Comparison of ENCODE assay signal across 11 cellular contexts in genomic region chr3:11844891-11845290, GRCh38. TPM values are rescaled to one million over a fixed set of nuclear protein-coding genes. Genes with fewer than 3 reads are reported as not detected.
A peak's percentile ranks its signal among the peaks of the same experiment; 100 is the strongest.
DNase-seq lines count a peak whose midpoint lies in the region; ATAC-seq and TF ChIP-seq lines count a peak whose summit lies in the region.
"Had no signal": no experiment of that assay in that cellular context is flagged by ENCODE, and none has a peak within 500 bp of the region (broad histone marks: within the 10 kb centered on the region; RNA-seq: fewer than 3 reads in every experiment).

No MANE protein-coding gene starts in this region.

- peaks cover 32% of the 10 kb centered on the region for H3K36me3 Mint-ChIP-seq in stimulated activated naive CD8-positive, alpha-beta T cell treated with anti-CD3 and anti-CD28 coated beads, Interleukin-15, Interleukin-2, amounts not matched to agents 100 ng/mL and 50 ng/mL, for 24 hours (ENCODE audit: low read depth)
- peaks cover 28% of the 10 kb centered on the region for H3K36me3 Mint-ChIP-seq in activated CD4-positive, alpha-beta memory T cell treated with anti-CD3 and anti-CD28 coated beads, Interleukin-2, amount 10 ng/mL, durations not matched to agents 7 days and 5 days (ENCODE audit: low read depth)
- H3K36me3 Mint-ChIP-seq in memory B cell (peaks cover 18% of the 10 kb centered on the region), type B pancreatic cell (peaks cover 17% of the 10 kb centered on the region)

- no peak for DNase-seq in stimulated activated naive CD8-positive, alpha-beta T cell treated with anti-CD3 and anti-CD28 coated beads, Interleukin-15, Interleukin-2, amounts not matched to agents 100 U/mL and 50 U/mL, for 24 hours
- DNase-seq in activated CD4-positive, alpha-beta memory T cell treated with anti-CD3 and anti-CD28 coated beads, Interleukin-2, amount 10 ng/mL, durations not matched to agents 7 days and 5 days: no peak
- no peak for DNase-seq in memory B cell (ENCODE audit: low spot score in 2 of 2)
- no peak for DNase-seq in type B pancreatic cell (ENCODE audit: extremely low spot score, unreplicated experiment)
- DNase-seq: NCI-H526 treated with DMSO at 0.1 percent for 48 hours; stimulated activated CD4-positive, alpha-beta T cell treated with anti-CD3 and anti-CD28 coated beads, Interleukin-2, amount 100 ng/mL, for 24 hours; testis had no signal

- TF ChIP-seq CTCF in type B pancreatic cell (conservative IDR thresholded peaks at IDR 0.05): no peak

- peak overlapping the region; percentile 92 for H3K27ac Mint-ChIP-seq in stimulated activated naive CD8-positive, alpha-beta T cell treated with anti-CD3 and anti-CD28 coated beads, Interleukin-15, Interleukin-2, amounts not matched to agents 100 ng/mL and 50 ng/mL, for 24 hours
- H3K27ac Mint-ChIP-seq in activated CD4-positive, alpha-beta memory T cell treated with anti-CD3 and anti-CD28 coated beads, Interleukin-2, amount 10 ng/mL, durations not matched to agents 7 days and 5 days: peak overlapping the region; percentile 0
- H3K27ac Mint-ChIP-seq in memory B cell (peak overlapping the region; percentile 33), type B pancreatic cell (peak overlapping the region; percentile 66)

- ATAC-seq in stimulated activated naive CD8-positive, alpha-beta T cell treated with anti-CD3 and anti-CD28 coated beads, Interleukin-15, Interleukin-2, amounts not matched to agents 100 U/mL and 50 U/mL, for 24 hours: no peak
- no peak for ATAC-seq in memory B cell (ENCODE audit: low read depth)
- ATAC-seq in GM21423 (IDR thresholded peaks at IDR 0.05; ENCODE audit: unreplicated experiment): no peak
- no peak for ATAC-seq in GM19035 (IDR thresholded peaks at IDR 0.05; ENCODE audit: unreplicated experiment)
- no peak for ATAC-seq in GM18873 (IDR thresholded peaks at IDR 0.05; ENCODE audit: low FRiP score, unreplicated experiment)

- H3K27me3 Mint-ChIP-seq in stimulated activated naive CD8-positive, alpha-beta T cell treated with anti-CD3 and anti-CD28 coated beads, Interleukin-15, Interleukin-2, amounts not matched to agents 100 ng/mL and 50 ng/mL, for 24 hours: no peaks in the 10 kb centered on the region
- no peaks in the 10 kb centered on the region for H3K27me3 Mint-ChIP-seq in activated CD4-positive, alpha-beta memory T cell treated with anti-CD3 and anti-CD28 coated beads, Interleukin-2, amount 10 ng/mL, durations not matched to agents 7 days and 5 days
- H3K27me3 Mint-ChIP-seq in memory B cell (no peaks in the 10 kb centered on the region), type B pancreatic cell (peaks cover 13% of the 10 kb centered on the region)

- POLR2A ChIA-PET in activated CD4-positive, alpha-beta memory T cell treated with anti-CD3 and anti-CD28 coated beads, Interleukin-2, amount 10 ng/mL, durations not matched to agents 7 days and 5 days (lab: Charles Lee): interaction anchor here (0.9 kb wide), 1 partner anchor 202 kb away, joined by 3 read pairs; no protein-coding TSS in a partner anchor

- peaks cover 36% of the 10 kb centered on the region for H3K4me1 Mint-ChIP-seq in stimulated activated naive CD8-positive, alpha-beta T cell treated with anti-CD3 and anti-CD28 coated beads, Interleukin-15, Interleukin-2, amounts not matched to agents 100 ng/mL and 50 ng/mL, for 24 hours (ENCODE audit: low read depth)
- H3K4me1 Mint-ChIP-seq in activated CD4-positive, alpha-beta memory T cell treated with anti-CD3 and anti-CD28 coated beads, Interleukin-2, amount 10 ng/mL, durations not matched to agents 7 days and 5 days: peaks cover 25% of the 10 kb centered on the region
- H3K4me1 Mint-ChIP-seq in memory B cell (peaks cover 25% of the 10 kb centered on the region), type B pancreatic cell (ENCODE audit: unreplicated experiment) (peaks cover 24% of the 10 kb centered on the region)

- CTCF ChIA-PET in activated CD4-positive, alpha-beta memory T cell treated with anti-CD3 and anti-CD28 coated beads, Interleukin-2, amount 10 ng/mL, durations not matched to agents 7 days and 5 days (lab: Charles Lee): interaction anchor here (1.1 to 1.2 kb wide), 3 partner anchors 18 to 41 kb away, joined by 3 to 5 read pairs (median 3); no protein-coding TSS in a partner anchor

- peak overlapping the region; percentile 98 for H3K4me3 Mint-ChIP-seq in stimulated activated naive CD8-positive, alpha-beta T cell treated with anti-CD3 and anti-CD28 coated beads, Interleukin-15, Interleukin-2, amounts not matched to agents 100 ng/mL and 50 ng/mL, for 24 hours
- H3K4me3 Mint-ChIP-seq in activated CD4-positive, alpha-beta memory T cell treated with anti-CD3 and anti-CD28 coated beads, Interleukin-2, amount 10 ng/mL, durations not matched to agents 7 days and 5 days: peak overlapping the region; percentile 95
- H3K4me3 Mint-ChIP-seq in memory B cell: peak overlapping the region; percentile 67
- peak overlapping the region; percentile 98 for H3K4me3 Mint-ChIP-seq in type B pancreatic cell

- no peaks in the 10 kb centered on the region for H3K9me3 Mint-ChIP-seq in stimulated activated naive CD8-positive, alpha-beta T cell treated with anti-CD3 and anti-CD28 coated beads, Interleukin-15, Interleukin-2, amounts not matched to agents 100 ng/mL and 50 ng/mL, for 24 hours
- peaks cover 4% of the 10 kb centered on the region for H3K9me3 Mint-ChIP-seq in activated CD4-positive, alpha-beta memory T cell treated with anti-CD3 and anti-CD28 coated beads, Interleukin-2, amount 10 ng/mL, durations not matched to agents 7 days and 5 days
- H3K9me3 Mint-ChIP-seq in memory B cell (no peaks in the 10 kb centered on the region), type B pancreatic cell (no peaks in the 10 kb centered on the region)

RNA-seq across cellular contexts. Expression of gene TAMM41, which starts 1.8 kb away (rescaled TPM):
- 10 to 100 TPM; 19.5 to 20.9 TPM for total RNA-seq in activated CD4-positive, alpha-beta memory T cell treated with anti-CD3 and anti-CD28 coated beads, Interleukin-2, amount 10 ng/mL, durations not matched to agents 7 days and 5 days
- 17.5 and 25.4 TPM in 2 replicates for total RNA-seq in type B pancreatic cell (ENCODE audit: low replicate concordance)

Comparison
In these comparisons a context has a peak if more than half of its experiments do, and no peak if none do; other contexts are left out.
1. H3K27ac Mint-ChIP-seq: peak in every context shown above with its lines; median percentile 92 in stimulated activated naive CD8-positive, alpha-beta T cell treated with anti-CD3 and anti-CD28 coated beads, Interleukin-15, Interleukin-2, amounts not matched to agents 100 ng/mL and 50 ng/mL, for 24 hours; 66 in type B pancreatic cell; 33 in memory B cell; 0 in activated CD4-positive, alpha-beta memory T cell treated with anti-CD3 and anti-CD28 coated beads, Interleukin-2, amount 10 ng/mL, durations not matched to agents 7 days and 5 days.